ENCODE assay signal across 23 cellular contexts in the genomic region with DNA sequence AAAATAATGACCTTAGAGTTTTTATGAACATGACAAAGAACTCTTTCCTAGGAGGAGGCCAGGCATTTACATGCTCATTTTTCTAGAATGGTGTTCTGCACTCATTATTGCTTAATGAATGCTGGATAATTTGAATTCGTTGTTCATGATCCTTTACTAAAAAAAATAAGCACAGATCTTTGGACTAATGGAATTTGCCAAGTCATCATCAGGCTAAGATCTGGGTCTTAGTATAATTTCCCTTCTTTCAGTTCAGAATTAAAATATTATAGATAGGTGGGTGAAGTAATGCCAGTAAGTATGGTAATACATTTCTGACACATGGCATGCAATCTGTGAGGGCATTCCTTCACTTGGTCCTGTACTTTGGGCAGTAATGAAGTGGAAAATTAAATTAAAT.
DNase-seq lines count a peak whose midpoint lies in the region; ATAC-seq, FAIRE-seq and TF ChIP-seq lines count a peak whose summit lies in the region.
"Had no signal": no experiment of that assay in that cellular context is flagged by ENCODE, and none has a peak within 500 bp of the region (broad histone marks: within the 10 kb centered on the region; RNA-seq: fewer than 3 reads in every experiment).

No MANE protein-coding gene starts in this region.

- TF ChIP-seq POLR2A in HepG2 (IDR thresholded peaks at IDR 0.05; ENCODE audit: insufficient read depth in 1 of 2, low read depth in 2 of 2, low read length in 2 of 2) = no peak
- no peak for TF ChIP-seq POLR2A in right lobe of liver (IDR thresholded peaks at IDR 0.05)

- no peaks in the 10 kb centered on the region for H3K9me3 ChIP-seq in HepG2 (ENCODE audit: low read length)
- H3K9me3 ChIP-seq in right lobe of liver = no peaks in the 10 kb centered on the region
- no peaks in the 10 kb centered on the region for H3K9me3 ChIP-seq in HUES48 (ENCODE audit: control insufficient read depth, insufficient read depth, low read length)
- H3K9me3 ChIP-seq: BE2C, BLaER1, Caco-2 had no signal

- in situ Hi-C loops in HepG2 (cut with HindIII; ENCODE audit: extremely low pct_ligation_motif_present, low pct_unique_long_range_greater_than_20kb) = no loop called here

- no TSS peak for BruUV-seq in HepG2 (replicated peaks; lab: Mats Ljungman, UMichigan)

- H3K4me2 ChIP-seq in HepG2 (ENCODE audit: low read depth, low read length) = no peak overlapping the region
- H3K4me2 ChIP-seq: BLaER1 had no signal

- no peak overlapping the region for H3K4me3 ChIP-seq in HepG2 (replicated peaks in 1 of 3; ENCODE audit: insufficient read depth in 1 of 3, low read depth in 2 of 3, low read length in 3 of 3)
- no peak overlapping the region for H3K4me3 ChIP-seq in right lobe of liver
- H3K4me3 ChIP-seq in HUES48 (ENCODE audit: low read depth, low read length) = no peak overlapping the region; the same call in 1 of the 2 replicates
- H3K4me3 ChIP-seq: BLaER1 had no signal

- H3K36me3 Mint-ChIP-seq in WTC11 = no peaks in the 10 kb centered on the region
- H3K36me3 Mint-ChIP-seq: CD14-positive monocyte; CD4-positive, alpha-beta memory T cell; CD4-positive, CD25-positive, alpha-beta regulatory T cell; CD8-positive, alpha-beta memory T cell had no signal

- H3K27me3 ChIP-seq in HepG2 (ENCODE audit: control insufficient read depth in 1 of 2, insufficient read depth in 2 of 2, low read length in 2 of 2) (no peaks in the 10 kb centered on the region), right lobe of liver (no peaks in the 10 kb centered on the region), HUES48 (ENCODE audit: control insufficient read depth, insufficient read depth, low read length) (no peaks in the 10 kb centered on the region)
- H3K27me3 ChIP-seq: BE2C, BLaER1 had no signal

- FAIRE-seq in HepG2 (lab: Jason Lieb, UNC) = no peak
- FAIRE-seq: D721Med, G401.6, GM12891, GM19239 had no signal

- intact Hi-C loops in HepG2 (cut with micrococcal nuclease; ENCODE audit: unreplicated experiment) = loop anchor here (10.0 kb wide), 1 partner anchor 384 kb away; no protein-coding TSS in a partner anchor
- intact Hi-C loops in right lobe of liver (cut with DNase I) = no loop called here

- H3K27me3 Mint-ChIP-seq in WTC11 (ENCODE audit: low read depth) = no peaks in the 10 kb centered on the region
- H3K27me3 Mint-ChIP-seq: CD4-positive, alpha-beta memory T cell; CD4-positive, CD25-positive, alpha-beta regulatory T cell; CD8-positive, alpha-beta memory T cell had no signal

- H3K4me1 ChIP-seq in HepG2 (ENCODE audit: insufficient read depth, low read length) = no peaks in the 10 kb centered on the region
- no peaks in the 10 kb centered on the region for H3K4me1 ChIP-seq in right lobe of liver
- peaks cover 10% of the 10 kb centered on the region for H3K4me1 ChIP-seq in HUES48 (ENCODE audit: control insufficient read depth, insufficient read depth, low read length)
- H3K4me1 ChIP-seq: BE2C, BLaER1, Caco-2 had no signal

- H3K9ac ChIP-seq in HepG2 (ENCODE audit: insufficient read depth, low read depth, low read length) (no peak overlapping the region), HUES48 (ENCODE audit: low read depth, low read length) (0 out of 2 replicates have a peak overlapping the region, but pooled peaks have one; percentile 8)
- H3K9ac ChIP-seq: BLaER1 had no signal

- H3K27ac Mint-ChIP-seq in WTC11 = 0 out of 2 replicates have a peak overlapping the region, but pooled peaks have one; percentile 12
- H3K27ac Mint-ChIP-seq: CD14-positive monocyte; CD4-positive, alpha-beta memory T cell; CD4-positive, CD25-positive, alpha-beta regulatory T cell; CD8-positive, alpha-beta memory T cell had no signal

- POLR2A ChIA-PET in HepG2 (lab: Yijun Ruan, JAX) = no interaction called here
- POLR2A ChIA-PET in WTC11 (lab: Charles Lee) = no interaction called here

- H3K4me3 Mint-ChIP-seq in WTC11 = no peak overlapping the region
- H3K4me3 Mint-ChIP-seq: CD14-positive monocyte; CD4-positive, alpha-beta memory T cell; CD4-positive, CD25-positive, alpha-beta regulatory T cell; CD8-positive, alpha-beta memory T cell had no signal

- CTCF ChIA-PET in HepG2 (lab: Yijun Ruan, JAX; ENCODE audit: low intra/inter-chr PET ratio, low total read pairs) (no interaction called here), WTC11 (lab: Charles Lee) (no interaction called here)

- TF ChIP-seq EP300 in HepG2 (IDR thresholded peaks at IDR 0.05; ENCODE audit: low read depth in 2 of 2, low read length in 2 of 2) (no peak), HepG2 (CRISPR knock-in tag; IDR thresholded peaks at IDR 0.05; ENCODE audit: borderline replicate concordance) (no peak)

- no peaks in the 10 kb centered on the region for H3K36me3 ChIP-seq in HepG2 (replicated peaks in 1 of 2; ENCODE audit: control insufficient read depth in 1 of 2, insufficient read depth in 2 of 2, low read length in 2 of 2)
- no peaks in the 10 kb centered on the region for H3K36me3 ChIP-seq in right lobe of liver
- H3K36me3 ChIP-seq in HUES48 (ENCODE audit: control insufficient read depth, insufficient read depth, low read length) = no peaks in the 10 kb centered on the region
- H3K36me3 ChIP-seq: BE2C, BLaER1 had no signal

- DNase-seq in HepG2 (ENCODE audit: low spot score) = no peak
- no peak for DNase-seq in right lobe of liver
- no peak for DNase-seq in WTC11 (ENCODE audit: low spot score)
- no peak for DNase-seq in activated CD4-positive, CD25-positive, alpha-beta regulatory T cell treated with anti-CD3 and anti-CD28 coated beads, Interleukin-2, amount 50 U/mL, for 72 hours
- no peak for DNase-seq in NCI-H1436 (lab: John Stamatoyannopoulos, UW)
- DNase-seq in COLO829 (ENCODE audit: low spot score) = no peak
- DNase-seq: BE2C; C1 segment of cervical spinal cord; Caco-2; Calu3; CD4-positive, alpha-beta memory T cell; CD4-positive, CD25-positive, alpha-beta regulatory T cell; CD8-positive, alpha-beta memory T cell; DMS79 treated with DMSO at 0.1 percent for 48 hours; GF-D8 had no signal

- H2AFZ ChIP-seq in HepG2 (ENCODE audit: low read length) = no peak overlapping the region

- WGBS in HepG2 (ENCODE audit: low lambda C conversion rate) = 69% methylated on average over 1 of the region's 1 CpG
- WGBS in right lobe of liver (ENCODE audit: insufficient coverage, low coverage, low lambda C conversion rate, missing lambda C conversion rate) = 47% methylated on average over 1 of the region's 1 CpG

- no peak for TF ChIP-seq RAD21 in HepG2 (CRISPR knock-in tag; IDR thresholded peaks at IDR 0.05)

- H3K9me3 Mint-ChIP-seq in WTC11 = no peaks in the 10 kb centered on the region

- H3K79me2 ChIP-seq in HepG2 (ENCODE audit: insufficient read depth, low read length) = no peaks in the 10 kb centered on the region

- ATAC-seq in HepG2 (no peak), right lobe of liver (no peak), WTC11 (no peak)

- H3K27ac ChIP-seq in HepG2 (ENCODE audit: extremely low read length, insufficient read depth, low read length) (no peak overlapping the region), right lobe of liver (no peak overlapping the region), HUES48 (ENCODE audit: low read depth, low read length) (no peak overlapping the region)
- H3K27ac ChIP-seq: 22Rv1, BLaER1 had no signal

- peaks cover 14% of the 10 kb centered on the region for H3K4me1 Mint-ChIP-seq in WTC11
- H3K4me1 Mint-ChIP-seq: CD14-positive monocyte; CD4-positive, alpha-beta memory T cell; CD4-positive, CD25-positive, alpha-beta regulatory T cell; CD8-positive, alpha-beta memory T cell had no signal

- H4K20me1 ChIP-seq in HepG2 (ENCODE audit: insufficient read depth, low read length) = no peaks in the 10 kb centered on the region
- H4K20me1 ChIP-seq: BLaER1 had no signal

- TF ChIP-seq CTCF in HepG2 (CRISPR knock-in tag; IDR thresholded peaks at IDR 0.05) = no peak
- no peak for TF ChIP-seq CTCF in right lobe of liver (IDR thresholded peaks at IDR 0.05)
- no peak for TF ChIP-seq CTCF in WTC11 (IDR thresholded peaks at IDR 0.05)

TF ChIP-seq in HepG2, 621 proteins besides CTCF, POLR2A, EP300 and RAD21 (continues in another document):
- TF ChIP-seq, protein P1, sequence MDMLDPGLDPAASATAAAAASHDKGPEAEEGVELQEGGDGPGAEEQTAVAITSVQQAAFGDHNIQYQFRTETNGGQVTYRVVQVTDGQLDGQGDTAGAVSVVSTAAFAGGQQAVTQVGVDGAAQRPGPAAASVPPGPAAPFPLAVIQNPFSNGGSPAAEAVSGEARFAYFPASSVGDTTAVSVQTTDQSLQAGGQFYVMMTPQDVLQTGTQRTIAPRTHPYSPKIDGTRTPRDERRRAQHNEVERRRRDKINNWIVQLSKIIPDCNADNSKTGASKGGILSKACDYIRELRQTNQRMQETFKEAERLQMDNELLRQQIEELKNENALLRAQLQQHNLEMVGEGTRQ (IDR thresholded peaks at IDR 0.05; ENCODE audit: low read depth, low read length) = no peak
- TF ChIP-seq, protein P1 (CRISPR knock-in tag; IDR thresholded peaks at IDR 0.05; ENCODE audit: borderline replicate concordance) = no peak
- peak; percentile 52 for TF ChIP-seq NFE2L2 (IDR thresholded peaks at IDR 0.05; ENCODE audit: low read length)

TF ChIP-seq in WTC11, 78 proteins besides CTCF, POLR2A, EP300 and RAD21 (continues in another document):
- TF ChIP-seq, protein P2, sequence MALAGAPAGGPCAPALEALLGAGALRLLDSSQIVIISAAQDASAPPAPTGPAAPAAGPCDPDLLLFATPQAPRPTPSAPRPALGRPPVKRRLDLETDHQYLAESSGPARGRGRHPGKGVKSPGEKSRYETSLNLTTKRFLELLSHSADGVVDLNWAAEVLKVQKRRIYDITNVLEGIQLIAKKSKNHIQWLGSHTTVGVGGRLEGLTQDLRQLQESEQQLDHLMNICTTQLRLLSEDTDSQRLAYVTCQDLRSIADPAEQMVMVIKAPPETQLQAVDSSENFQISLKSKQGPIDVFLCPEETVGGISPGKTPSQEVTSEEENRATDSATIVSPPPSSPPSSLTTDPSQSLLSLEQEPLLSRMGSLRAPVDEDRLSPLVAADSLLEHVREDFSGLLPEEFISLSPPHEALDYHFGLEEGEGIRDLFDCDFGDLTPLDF (CRISPR knock-in tag; IDR thresholded peaks at IDR 0.05) = no peak
- TF ChIP-seq KAT7 (CRISPR knock-in tag; IDR thresholded peaks at IDR 0.05; ENCODE audit: borderline replicate concordance) (no peak), ZNF121 (CRISPR knock-in tag; IDR thresholded peaks at IDR 0.05) (no peak), FOXP1 (CRISPR knock-in tag; IDR thresholded peaks at IDR 0.05; ENCODE audit: borderline replicate concordance) (no peak), NR2C2 (CRISPR knock-in tag; IDR thresholded peaks at IDR 0.05) (no peak), CBFB (CRISPR knock-in tag; IDR thresholded peaks at IDR 0.05; ENCODE audit: low read depth) (no peak)
